In genomic region chr19:32581704-32582164, GRCh38 we compare ENCODE assay signal across 8 cellular contexts. TPM values are rescaled to one million over a fixed set of nuclear protein-coding genes. Genes with fewer than 3 reads are reported as not detected.
DNase-seq lines count a peak whose midpoint lies in the region; ATAC-seq, FAIRE-seq and TF ChIP-seq lines count a peak whose summit lies in the region.

No MANE protein-coding gene starts in this region.

- no peaks in the 10 kb centered on the region for H3K9me3 Mint-ChIP-seq in CD4-positive, alpha-beta T cell

- CTCF ChIA-PET in CD4-positive, alpha-beta T cell (lab: Charles Lee): interaction anchor here (1.1 kb wide), 1 partner anchor 93 kb away, joined by 3 read pairs; the partner anchor contains the start of genes ANKRD27 and RGS9BP

- intact Hi-C loops in CD4-positive, alpha-beta T cell (cut with DNase I, micrococcal nuclease): loop anchor here (1.0 to 10.0 kb wide), 9 partner anchors 96 to 1553 kb away; partner anchors contain the start of genes ANKRD27 (in 1 of the 2), CEP89 (in 1 of the 2), DPY19L3 (in 1 of the 2) and FAAP24 (in 1 of the 2)

- peak overlapping the region; percentile 86 for H3K27ac Mint-ChIP-seq in CD4-positive, alpha-beta T cell

- no peaks in the 10 kb centered on the region for H3K27me3 Mint-ChIP-seq in CD4-positive, alpha-beta T cell

- peaks cover 47% of the 10 kb centered on the region for H3K4me1 Mint-ChIP-seq in CD4-positive, alpha-beta T cell (ENCODE audit: low read depth)

- WGBS in ectodermal cell, 2 experiments: 7 to 10% methylated on average over 27 of the region's 27 CpGs

- H3K4me3 ChIP-seq in ectodermal cell (ENCODE audit: insufficient read depth, low read depth, low read length): peak overlapping the region; percentile 84

- DNase-seq in CD4-positive, alpha-beta T cell: no peak
- DNase-seq in HCEC 1CT (peak; percentile 30), RKO (ENCODE audit: low spot score) (peak; percentile 15), medulla oblongata (ENCODE audit: extremely low spot score) (peak; percentile 7), urothelium cell line (ENCODE audit: low spot score) (peak; percentile 33)
- no peak for DNase-seq in stimulated activated naive CD4-positive, alpha-beta T cell (lab: John Stamatoyannopoulos, UW)
- no peak for DNase-seq in stimulated activated naive CD4-positive, alpha-beta T cell treated with Interleukin-2 at 50 U/mL for 16 hours (lab: John Stamatoyannopoulos, UW)

- peaks cover 12% of the 10 kb centered on the region for H3K36me3 ChIP-seq in ectodermal cell (ENCODE audit: control insufficient read depth, insufficient read depth, low read length)

- POLR2A ChIA-PET in CD4-positive, alpha-beta T cell (lab: Charles Lee): interaction anchor here (0.7 to 2.6 kb wide), 8 partner anchors 13 to 603 kb away, joined by 3 to 12 read pairs (median 6); partner anchors contain the start of genes ANKRD27, DPY19L3, RGS9BP and ZNF507

- H3K4me1 ChIP-seq in ectodermal cell (ENCODE audit: control insufficient read depth, insufficient read depth, low read length): peaks cover 7% of the 10 kb centered on the region

- ATAC-seq in CD4-positive, alpha-beta T cell (ENCODE audit: poor library complexity): no peak

- H3K4me3 Mint-ChIP-seq in CD4-positive, alpha-beta T cell: peak overlapping the region; percentile 91

- H3K27me3 ChIP-seq in CD4-positive, alpha-beta T cell (ENCODE audit: control insufficient read depth, insufficient read depth, low read length): peaks cover 5% of the 10 kb centered on the region
- H3K27me3 ChIP-seq in ectodermal cell (ENCODE audit: control insufficient read depth, insufficient read depth, low read length, poor library complexity, severe bottlenecking): peaks cover 10% of the 10 kb centered on the region

- FAIRE-seq in urothelium cell line (lab: Jason Lieb, UNC): no peak

- H3K36me3 Mint-ChIP-seq in CD4-positive, alpha-beta T cell (ENCODE audit: low read depth): peaks cover 37% of the 10 kb centered on the region

- H3K27ac ChIP-seq in CD4-positive, alpha-beta T cell (ENCODE audit: low read depth, low read length): no peak overlapping the region
- no peak overlapping the region for H3K27ac ChIP-seq in ectodermal cell (ENCODE audit: insufficient read depth, low read depth, low read length, poor library complexity, severe bottlenecking)

- H3K9me3 ChIP-seq in CD4-positive, alpha-beta T cell (ENCODE audit: control insufficient read depth, low read length): no peaks in the 10 kb centered on the region
- H3K9me3 ChIP-seq in ectodermal cell (ENCODE audit: control insufficient read depth, low read length): no peaks in the 10 kb centered on the region

- TF ChIP-seq CTCF in CD4-positive, alpha-beta T cell (IDR thresholded peaks at IDR 0.05): no peak

RNA-seq across cellular contexts. Expression of gene PDCD5, which starts 0.7 kb away (rescaled TPM):
- 10 to 100 TPM; 30.0 to 32.7 TPM for total RNA-seq in CD4-positive, alpha-beta T cell
- polyA plus RNA-seq in ectodermal cell (2013, experiment 1 of 4): 85.6 TPM
- polyA plus RNA-seq in ectodermal cell (2013, experiment 2 of 4): 81.3 TPM
- polyA plus RNA-seq in ectodermal cell (2013, experiment 3 of 4): 93.5 TPM
- polyA plus RNA-seq in ectodermal cell (2013, experiment 4 of 4): 108 TPM

Comparison
In these comparisons a context has a peak if more than half of its experiments do, and no peak if none do; other contexts are left out.
1. DNase-seq: peak in HCEC 1CT (single experiment), RKO (single experiment), medulla oblongata (single experiment) and urothelium cell line (single experiment); none in CD4-positive, alpha-beta T cell (0 of 10), stimulated activated naive CD4-positive, alpha-beta T cell (0 of 6) and stimulated activated naive CD4-positive, alpha-beta T cell treated with Interleukin-2 at 50 U/mL for 16 hours (single experiment).